In the genomic region with DNA sequence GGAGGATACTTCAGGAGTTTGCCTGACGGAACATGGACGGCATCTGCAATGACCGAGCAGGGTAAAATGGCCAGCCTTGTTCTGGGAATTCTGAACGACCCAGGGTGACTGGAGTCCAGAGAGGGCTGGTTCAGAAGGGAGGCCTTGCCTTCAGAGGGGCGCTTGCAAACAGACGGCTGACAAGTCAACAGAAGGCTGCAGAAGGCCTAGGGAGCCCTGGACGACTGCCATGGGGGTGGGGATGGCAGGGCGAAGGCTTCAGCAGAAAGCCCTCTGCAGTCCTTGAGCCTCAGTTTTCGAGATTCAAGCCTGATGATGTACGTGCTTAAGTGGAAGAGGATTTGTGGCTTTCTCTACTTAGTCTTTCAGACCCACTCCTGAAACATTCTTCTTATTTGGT, we compare ENCODE assay signal across 31 cellular contexts.
"Had no signal": no experiment of that assay in that cellular context is flagged by ENCODE, and none has a peak within 500 bp of the region (broad histone marks: within the 10 kb centered on the region; RNA-seq: fewer than 3 reads in every experiment).

No MANE protein-coding gene starts in this region.

- DNase-seq: activated CD4-positive, alpha-beta T cell treated with anti-CD3 and anti-CD28 coated beads for 36 hours; activated CD4-positive, alpha-beta T cell treated with anti-CD3 and anti-CD28 coated beads, Interleukin-2, amount 10 ng/mL, durations not matched to agents 7 days and 5 days; activated CD4-positive, alpha-beta T cell treated with anti-CD3 and anti-CD28 coated beads, Interleukin-2, amount 50 U/mL, for 48 hours; activated CD8-positive, alpha-beta T cell treated with anti-CD3 and anti-CD28 coated beads, Interleukin-2, amount 10 ng/mL, durations not matched to agents 7 days and 5 days; activated gamma-delta T cell; activated naive CD4-positive, alpha-beta T cell treated with Interleukin-2 at 50 U/mL for 16 hours; activated naive CD8-positive, alpha-beta T cell treated with anti-CD3 and anti-CD28 coated beads, Interleukin-2, amount 10 ng/mL, durations not matched to agents 7 days and 5 days; activated T-cell treated with anti-CD3 and anti-CD28 coated beads, Interleukin-2, amount 50 U/mL, for 24 hours; amygdala; Kasumi-1; KG1; MG63; NCI-H1048; NCI-H1105 treated with DMSO at 0.1 percent for 48 hours; NCI-H1436; NCI-H187; NCI-H2029 treated with DMSO at 0.1 percent for 48 hours; NCI-H2107; NCI-H2171; NCI-H524; SHP77; SJCRH30 had no signal

- H3K9me3 Mint-ChIP-seq: activated CD4-positive, alpha-beta T cell treated with anti-CD3 and anti-CD28 coated beads, Interleukin-2, amount 10 ng/mL, durations not matched to agents 7 days and 5 days; activated naive CD4-positive, alpha-beta T cell treated with anti-CD3 and anti-CD28 coated beads, Interleukin-2, amount 50 U/mL, for 24 hours; activated naive CD8-positive, alpha-beta T cell treated with anti-CD3 and anti-CD28 coated beads, Interleukin-2, amount 10 ng/mL, durations not matched to agents 7 days and 5 days; activated T-cell treated with anti-CD3 and anti-CD28 coated beads, Interleukin-2, amount 50 U/mL, for 24 hours; activated T-helper 2 cell treated with anti-CD3 and anti-CD28 coated beads, Interferon-gamma antibody, Interleukin-2, Interleukin-4, amounts not matched to agents 10 μg/mL and 5 μg/mL and 100 μg/mL, durations not matched to agents 14 hours and 24 hours and 36 hours; T-helper 1 cell treated with Interleukin-12 subunit alpha and Interleukin-12 subunit beta and Interleukin-4 antibody, amounts not matched to agents 30 μg/mL and 1 μg/mL, for 36 hours; T-helper 2 cell treated with Interferon-gamma antibody and Interleukin-4, amounts not matched to agents 5 μg/mL and 100 μg/mL, for 36 hours had no signal

- H3K27ac ChIP-seq: ascending aorta, SJCRH30, SK-N-MC had no signal

- H3K4me3 ChIP-seq: ascending aorta, MG63, SJCRH30, SK-N-MC had no signal

- H3K4me3 Mint-ChIP-seq: activated CD4-positive, alpha-beta T cell treated with anti-CD3 and anti-CD28 coated beads for 36 hours; activated CD4-positive, alpha-beta T cell treated with anti-CD3 and anti-CD28 coated beads, Interleukin-2, amount 10 ng/mL, durations not matched to agents 7 days and 5 days; activated CD8-positive, alpha-beta T cell treated with anti-CD3 and anti-CD28 coated beads, Interleukin-2, amount 10 ng/mL, durations not matched to agents 7 days and 5 days; activated naive CD4-positive, alpha-beta T cell treated with anti-CD3 and anti-CD28 coated beads, Interleukin-2, amount 50 U/mL, for 24 hours; activated naive CD8-positive, alpha-beta T cell treated with anti-CD3 and anti-CD28 coated beads, Interleukin-2, amount 10 ng/mL, durations not matched to agents 7 days and 5 days; activated T-cell treated with anti-CD3 and anti-CD28 coated beads, Interleukin-2, amount 50 U/mL, for 24 hours; T-helper 1 cell treated with Interleukin-12 subunit alpha and Interleukin-12 subunit beta and Interleukin-4 antibody, amounts not matched to agents 30 μg/mL and 1 μg/mL, for 36 hours; T-helper 2 cell treated with Interferon-gamma antibody and Interleukin-4, amounts not matched to agents 5 μg/mL and 100 μg/mL, for 36 hours; WTC11 had no signal

- H3K36me3 ChIP-seq: ascending aorta, MG63, SJCRH30 had no signal

- H3K36me3 Mint-ChIP-seq: activated naive CD8-positive, alpha-beta T cell treated with anti-CD3 and anti-CD28 coated beads, Interleukin-2, amount 10 ng/mL, durations not matched to agents 7 days and 5 days; WTC11 had no signal

- H3K27me3 ChIP-seq: ascending aorta, MG63, SJCRH30 had no signal

- FAIRE-seq: TTC549 had no signal

- H3K9me3 ChIP-seq: ascending aorta, MG63, SJCRH30 had no signal

- H3K27ac Mint-ChIP-seq: activated CD4-positive, alpha-beta T cell treated with anti-CD3 and anti-CD28 coated beads for 36 hours; activated CD4-positive, alpha-beta T cell treated with anti-CD3 and anti-CD28 coated beads, Interleukin-2, amount 10 ng/mL, durations not matched to agents 7 days and 5 days; activated CD8-positive, alpha-beta T cell treated with anti-CD3 and anti-CD28 coated beads, Interleukin-2, amount 10 ng/mL, durations not matched to agents 7 days and 5 days; activated naive CD4-positive, alpha-beta T cell treated with anti-CD3 and anti-CD28 coated beads, Interleukin-2, amount 50 U/mL, for 24 hours; activated naive CD8-positive, alpha-beta T cell treated with anti-CD3 and anti-CD28 coated beads, Interleukin-2, amount 10 ng/mL, durations not matched to agents 7 days and 5 days; activated T-cell treated with anti-CD3 and anti-CD28 coated beads, Interleukin-2, amount 50 U/mL, for 24 hours; activated T-helper 2 cell treated with anti-CD3 and anti-CD28 coated beads, Interferon-gamma antibody, Interleukin-2, Interleukin-4, amounts not matched to agents 10 μg/mL and 5 μg/mL and 100 μg/mL, durations not matched to agents 14 hours and 24 hours and 36 hours; T-helper 1 cell treated with Interleukin-12 subunit alpha and Interleukin-12 subunit beta and Interleukin-4 antibody, amounts not matched to agents 30 μg/mL and 1 μg/mL, for 36 hours; T-helper 2 cell treated with Interferon-gamma antibody and Interleukin-4, amounts not matched to agents 5 μg/mL and 100 μg/mL, for 36 hours had no signal

- H3K4me1 ChIP-seq: ascending aorta, SJCRH30 had no signal

- ATAC-seq: activated CD4-positive, alpha-beta T cell treated with anti-CD3 and anti-CD28 coated beads for 36 hours; activated CD4-positive, CD25-positive, alpha-beta regulatory T cell treated with anti-CD3 and anti-CD28 coated beads, Interleukin-2, amount 50 U/mL, for 24 hours; activated CD8-positive, alpha-beta T cell treated with anti-CD3 and anti-CD28 coated beads, Interleukin-2, amount 10 ng/mL, durations not matched to agents 7 days and 5 days; WTC11 had no signal

- H3K4me1 Mint-ChIP-seq: activated CD4-positive, alpha-beta T cell treated with anti-CD3 and anti-CD28 coated beads for 36 hours; activated CD4-positive, alpha-beta T cell treated with anti-CD3 and anti-CD28 coated beads, Interleukin-2, amount 10 ng/mL, durations not matched to agents 7 days and 5 days; activated naive CD4-positive, alpha-beta T cell treated with anti-CD3 and anti-CD28 coated beads, Interleukin-2, amount 50 U/mL, for 24 hours; activated naive CD8-positive, alpha-beta T cell treated with anti-CD3 and anti-CD28 coated beads, Interleukin-2, amount 10 ng/mL, durations not matched to agents 7 days and 5 days; WTC11 had no signal
